In genomic region chr14:77124345-77125274, GRCh38 we compare ENCODE assay signal across 1 cellular context.
A peak's percentile ranks its signal among the peaks of the same experiment; 100 is the strongest.
TF ChIP-seq lines count a peak whose summit lies in the region.

No MANE protein-coding gene starts in this region.

TF ChIP-seq in HepG2, 621 proteins besides CTCF, POLR2A, EP300 and RAD21:
- TF ChIP-seq UBTF (CRISPR knock-in tag; IDR thresholded peaks at IDR 0.05) (no peak), ZFY (CRISPR knock-in tag; IDR thresholded peaks at IDR 0.05) (peak; percentile 31; the same call in 1 of the 2 replicates), MAX (IDR thresholded peaks at IDR 0.05) (0 out of 2 replicates have a peak, but pooled peaks have one; percentile 4), PRDM4 (CRISPR knock-in tag; IDR thresholded peaks at IDR 0.05; ENCODE audit: borderline replicate concordance) (no peak), ZNF574 (CRISPR knock-in tag; IDR thresholded peaks at IDR 0.05) (peak; percentile 34; the same call in 1 of the 2 replicates), ZNF687 (CRISPR knock-in tag; IDR thresholded peaks at IDR 0.05) (peak; percentile 39), DR1 (CRISPR knock-in tag; IDR thresholded peaks at IDR 0.05) (no peak), ZBTB33 (CRISPR knock-in tag; IDR thresholded peaks at IDR 0.05) (peak; percentile 64; the same call in 1 of the 2 replicates), ZNF883 (CRISPR knock-in tag; IDR thresholded peaks at IDR 0.05; ENCODE audit: not compliant biosample characterization) (peak; percentile 15), ZNF597 (CRISPR knock-in tag; IDR thresholded peaks at IDR 0.05) (no peak), U2AF2 (IDR thresholded peaks at IDR 0.05; ENCODE audit: low read depth, low read length) (no peak), ZFX (CRISPR knock-in tag; IDR thresholded peaks at IDR 0.05; ENCODE audit: low read depth) (peak; percentile 39; the same call in 1 of the 2 replicates), GRHL1 (CRISPR knock-in tag; conservative IDR thresholded peaks at IDR 0.05) (no peak), ZNF121 (CRISPR knock-in tag; IDR thresholded peaks at IDR 0.05) (peak; percentile 90), ZNF75D (CRISPR knock-in tag; IDR thresholded peaks at IDR 0.05; ENCODE audit: borderline replicate concordance) (no peak), ZNF768 (CRISPR knock-in tag; IDR thresholded peaks at IDR 0.05) (peak; percentile 90), CERS6 (CRISPR knock-in tag; IDR thresholded peaks at IDR 0.05) (0 out of 2 replicates have a peak, but pooled peaks have one; percentile 21), FOXP1 (IDR thresholded peaks at IDR 0.05) (no peak), FOXP1 (CRISPR knock-in tag; IDR thresholded peaks at IDR 0.05) (no peak), MAFF (IDR thresholded peaks at IDR 0.05; ENCODE audit: low read depth, low read length) (no peak), ZNF280B (CRISPR knock-in tag; IDR thresholded peaks at IDR 0.05; ENCODE audit: borderline replicate concordance) (no peak), ZFP91 (CRISPR knock-in tag; IDR thresholded peaks at IDR 0.05; ENCODE audit: borderline replicate concordance) (peak; percentile 28; the same call in 1 of the 2 replicates)
